ENCODE assay signal across 9 cellular contexts in genomic region chr1:210187849-210188585, GRCh38. TPM values are rescaled to one million over a fixed set of nuclear protein-coding genes. Genes with fewer than 3 reads are reported as not detected.
DNase-seq lines count a peak whose midpoint lies in the region; FAIRE-seq and TF ChIP-seq lines count a peak whose summit lies in the region.
"Not testable (repeated sequence)": the region's sequence is repeated elsewhere in the genome, so short reads cannot be mapped to it uniquely, and the experiment has no call there.
"Had no signal": no experiment of that assay in that cellular context is flagged by ENCODE, and none has a peak within 500 bp of the region (broad histone marks: within the 10 kb centered on the region; RNA-seq: fewer than 3 reads in every experiment).

No MANE protein-coding gene starts in this region.

- H3K4me3 ChIP-seq in AG10803 (ENCODE audit: low read length); MG63; bronchial epithelial cell (ENCODE audit: low read depth, low read length); fibroblast of the aortic adventitia (ENCODE audit: low read depth, low read length): not testable (repeated sequence)

- not testable (repeated sequence) for H3K36me3 ChIP-seq in MG63; bronchial epithelial cell (ENCODE audit: control insufficient read depth, insufficient read depth, low read length)

- not testable (repeated sequence) for H3K9me3 ChIP-seq in MG63

- not testable (repeated sequence) for H3K27me3 ChIP-seq in MG63; bronchial epithelial cell (ENCODE audit: control insufficient read depth, insufficient read depth, low read length)

- TF ChIP-seq CTCF in AG10803 (conservative IDR thresholded peaks at IDR 0.05; ENCODE audit: low read length); bronchial epithelial cell (IDR thresholded peaks at IDR 0.05; ENCODE audit: insufficient read depth, low read length, severe bottlenecking); fibroblast of the aortic adventitia (IDR thresholded peaks at IDR 0.05; ENCODE audit: insufficient read depth, low read length): not testable (repeated sequence)

- not testable (repeated sequence) for TF ChIP-seq POLR2A in H54 (IDR thresholded peaks at IDR 0.05; ENCODE audit: low read depth, low read length)

- peak; percentile 85 for FAIRE-seq in H54 (lab: Jason Lieb, UNC)
- FAIRE-seq in bronchial epithelial cell (lab: Jason Lieb, UNC): not testable (repeated sequence)

- DNase-seq in AG10803 (ENCODE audit: low read depth) (peak; percentile 78), MG63 (peak; percentile 77), SW480 (ENCODE audit: low spot score) (peak; percentile 58), bronchial epithelial cell (ENCODE audit: low read depth) (peak; percentile 73), fibroblast of the aortic adventitia (ENCODE audit: low read depth) (peak; percentile 27), myocyte (ENCODE audit: low read depth) (peak; percentile 86)
- DNase-seq in H54 (ENCODE audit: insufficient read length, low spot score): not testable (repeated sequence)

RNA-seq across cellular contexts. Expression of gene SERTAD4, which starts 44.6 kb away (rescaled TPM):
- total RNA-seq in MG63 (2014; rRNA removed; shearing (Covaris generic); ENCODE audit: low replicate concordance): 0.69 TPM in 1 of 2 replicates, not detected in the other
- total RNA-seq in bronchial epithelial cell (0.26 and 0.64 TPM in 2 replicates), fibroblast of the aortic adventitia (ENCODE audit: low replicate concordance) (16.7 TPM in 1 of 2 replicates, not detected in the other), myocyte (0.05 TPM in 1 of 2 replicates, not detected in the other)
- 9.1 TPM for polyA plus RNA-seq in myocyte (2012)
- total RNA-seq: naive thymus-derived CD4-positive, alpha-beta T cell; right lobe of liver had no signal
- polyA plus RNA-seq: naive thymus-derived CD4-positive, alpha-beta T cell had no signal
